In the genomic region with DNA sequence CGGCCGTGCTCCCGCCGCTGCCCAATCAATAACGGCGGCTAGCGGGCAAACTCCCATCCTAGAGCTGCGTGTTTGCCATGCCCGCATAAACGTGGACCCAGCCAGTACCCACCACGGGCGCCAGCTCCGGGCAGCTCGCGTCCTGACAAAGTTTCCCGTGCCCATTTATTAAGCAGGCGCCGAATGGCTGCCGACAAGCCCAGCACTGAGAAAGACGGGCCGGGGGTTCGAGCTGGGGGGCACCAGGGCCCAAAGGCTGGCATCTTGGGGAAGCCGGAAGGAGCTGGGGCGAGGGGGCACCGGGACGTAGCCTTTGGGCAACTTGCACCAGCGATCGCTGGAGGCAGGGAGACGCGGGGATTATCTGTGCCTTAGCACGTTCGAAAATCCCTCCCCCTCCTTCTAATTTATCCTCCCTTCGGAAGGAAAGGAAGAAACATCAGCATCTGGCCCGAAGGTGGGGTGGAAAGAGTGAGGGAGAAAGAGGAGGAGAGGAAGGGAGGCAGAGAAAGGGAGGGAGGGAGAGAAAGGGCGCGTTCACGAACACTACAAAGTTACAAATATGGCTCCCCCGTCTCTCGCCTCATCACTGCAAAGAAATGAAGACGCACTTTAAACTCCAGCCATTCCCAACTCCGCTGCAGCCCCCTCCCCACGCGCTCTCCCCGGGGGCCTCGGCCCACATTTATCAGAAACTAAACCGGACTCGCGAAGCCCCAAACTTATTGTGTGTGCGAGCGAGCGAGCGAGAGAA, we compare ENCODE assay signal across 8 cellular contexts. TPM values are rescaled to one million over a fixed set of nuclear protein-coding genes. Genes with fewer than 3 reads are reported as not detected.
DNase-seq lines count a peak whose midpoint lies in the region; ATAC-seq, FAIRE-seq and TF ChIP-seq lines count a peak whose summit lies in the region.

No MANE protein-coding gene starts in this region.

- POLR2A ChIA-PET in endothelial cell of umbilical vein (lab: Charles Lee): no interaction called here

- peak overlapping the region; percentile 86 for H3K9ac ChIP-seq in endothelial cell of umbilical vein (replicated peaks; ENCODE audit: extremely low read depth, insufficient read depth, low read length)

- no peaks in the 10 kb centered on the region for H3K9me1 ChIP-seq in endothelial cell of umbilical vein (replicated peaks; ENCODE audit: control insufficient read depth, extremely low read depth, insufficient read depth, low read length)

- H3K4me3 ChIP-seq in endothelial cell of umbilical vein (replicated peaks in 1 of 3; ENCODE audit: insufficient read depth in 1 of 3, low read depth in 1 of 3, low read length in 3 of 3): peak overlapping the region; percentile 92 to 97 (median 93)

- H4K20me1 ChIP-seq in endothelial cell of umbilical vein (replicated peaks; ENCODE audit: control insufficient read depth, extremely low read depth, insufficient read depth, low read length): no peaks in the 10 kb centered on the region

- peaks cover 0 to 4% of the 10 kb centered on the region in 2 experiments for H3K36me3 ChIP-seq in endothelial cell of umbilical vein (ENCODE audit: control insufficient read depth in 2 of 2, extremely low read depth in 1 of 2, insufficient read depth in 2 of 2, low read length in 2 of 2)

- intact Hi-C loops in endothelial cell of umbilical vein (cut with micrococcal nuclease): loop anchor here (1.0 to 5.0 kb wide), 3 partner anchors 57 to 267 kb away; no protein-coding TSS in a partner anchor

- TSS peak; percentile 36 for BruUV-seq in endothelial cell of umbilical vein (replicated peaks; lab: Mats Ljungman, UMichigan)

- peaks cover 56% of the 10 kb centered on the region for H3K79me2 ChIP-seq in endothelial cell of umbilical vein (ENCODE audit: control insufficient read depth, insufficient read depth, low read length)

- no peak for TF ChIP-seq POLR2A in endothelial cell of umbilical vein (IDR thresholded peaks at IDR 0.05; ENCODE audit: low read depth, low read length)

- DNase-seq in SIG-M5 treated with dmso at 0.1 percent for 504 hours (lab: John Stamatoyannopoulos, UW; ENCODE audit: unreplicated experiment) (peak; percentile 34), SIG-M5 (lab: John Stamatoyannopoulos, UW) (no peak), NCI-H2171 (lab: John Stamatoyannopoulos, UW) (peak; percentile 58), endothelial cell of umbilical vein (ENCODE audit: low read depth, low spot score) (peak; percentile 59), mucosa of gallbladder (ENCODE audit: low spot score) (peak; percentile 38), superior temporal gyrus (ENCODE audit: extremely low spot score) (peak; percentile 80)
- peak; percentile 69 for DNase-seq in activated CD8-positive, alpha-beta memory T cell treated with anti-CD3 and anti-CD28 coated beads, Interleukin-2, amount 50 U/mL, for 48 hours

- dilution Hi-C loops in endothelial cell of umbilical vein (cut with MboI; ENCODE audit: extremely low pct_ligation_motif_present, low sequenced_read_pairs): no loop called here

- H3K9me3 ChIP-seq in endothelial cell of umbilical vein (replicated peaks; ENCODE audit: control insufficient read depth, insufficient read depth, low read length): no peaks in the 10 kb centered on the region

- ATAC-seq in GM21360 (IDR thresholded peaks at IDR 0.05; ENCODE audit: unreplicated experiment): no peak

- peaks cover 19% of the 10 kb centered on the region for H3K4me1 ChIP-seq in endothelial cell of umbilical vein (ENCODE audit: control insufficient read depth, extremely low read depth, insufficient read depth, low read length)

- peak overlapping the region; percentile 76 for H3K4me2 ChIP-seq in endothelial cell of umbilical vein (ENCODE audit: insufficient read depth, low read length)

- CTCF ChIA-PET in endothelial cell of umbilical vein (lab: Charles Lee): interaction anchor here (1.1 to 1.8 kb wide), 5 partner anchors 9 to 260 kb away, joined by 5 to 11 read pairs (median 6); no protein-coding TSS in a partner anchor

- H3K27me3 ChIP-seq in endothelial cell of umbilical vein (ENCODE audit: control insufficient read depth in 2 of 2, insufficient read depth in 2 of 2, low read length in 2 of 2): peaks cover 0 to 3% of the 10 kb centered on the region in 2 experiments

- peak overlapping the region; percentile 59 for H2AFZ ChIP-seq in endothelial cell of umbilical vein (ENCODE audit: low read depth, low read length)

- no peak for TF ChIP-seq CTCF in endothelial cell of umbilical vein (IDR thresholded peaks at IDR 0.05; ENCODE audit: extremely low read depth in 1 of 2, insufficient read depth in 1 of 2, low read depth in 1 of 2, low read length in 2 of 2)

- FAIRE-seq in endothelial cell of umbilical vein (lab: Jason Lieb, UNC): peak; percentile 35

- peak overlapping the region; percentile 77 for H3K27ac ChIP-seq in endothelial cell of umbilical vein (ENCODE audit: insufficient read depth, low read depth, low read length)

TF ChIP-seq in endothelial cell of umbilical vein, 7 proteins besides CTCF, POLR2A, EP300 and RAD21:
- TF ChIP-seq POLR2AphosphoS5 (IDR thresholded peaks at IDR 0.05; ENCODE audit: insufficient read depth, low read depth, low read length): peak; percentile 20
- TF ChIP-seq GATA2 (IDR thresholded peaks at IDR 0.05; ENCODE audit: insufficient read depth, insufficient read length, low read depth, low read length): no peak

RNA-seq across cellular contexts. Expression of gene ANP32A, which starts 1.1 kb away (rescaled TPM):
- 169 and 179 TPM in 2 replicates for total RNA-seq in endothelial cell of umbilical vein
- polyA plus RNA-seq in endothelial cell of umbilical vein: 29.4 and 37.9 TPM in 2 replicates
- 87.1 and 87.3 TPM in 2 replicates for polyA plus RNA-seq in endothelial cell of umbilical vein (2011; cell fraction: cytosol; rRNA removed)
- 53.8 and 56.4 TPM in 2 replicates for polyA plus RNA-seq in endothelial cell of umbilical vein (2011; cell fraction: nucleus; rRNA removed)
- polyA plus RNA-seq in endothelial cell of umbilical vein (2012): 136 and 198 TPM in 2 replicates
- polyA minus RNA-seq in endothelial cell of umbilical vein: 57.5 and 60.2 TPM in 2 replicates
- 58.3 TPM for polyA minus RNA-seq in endothelial cell of umbilical vein (2011; cell fraction: cytosol; rRNA and poly(A)+ RNA removed)
- polyA minus RNA-seq in endothelial cell of umbilical vein (2011; cell fraction: nucleus; rRNA and poly(A)+ RNA removed): 33.2 and 34.9 TPM in 2 replicates
- total RNA-seq in mucosa of gallbladder: 101 TPM
